31 cellular contexts compared by ENCODE assay signal in genomic region chr3:142296507-142296906, GRCh38.
"Had no signal": no experiment of that assay in that cellular context is flagged by ENCODE, and none has a peak within 500 bp of the region (broad histone marks: within the 10 kb centered on the region; RNA-seq: fewer than 3 reads in every experiment).

No MANE protein-coding gene starts in this region.

- H3K4me1 ChIP-seq: adrenal gland, colonic mucosa had no signal

- H3K27me3 ChIP-seq: adrenal gland, cardiac muscle cell, colonic mucosa had no signal

- H3K36me3 ChIP-seq: adrenal gland, cardiac muscle cell, colonic mucosa had no signal

- H3K4me3 ChIP-seq: adrenal gland, cardiac muscle cell, colonic mucosa had no signal

- H3K9me3 ChIP-seq: adrenal gland, colonic mucosa had no signal

- ATAC-seq: activated CD8-positive, alpha-beta T cell treated with anti-CD3 and anti-CD28 coated beads for 36 hours; activated naive CD4-positive, alpha-beta T cell treated with anti-CD3 and anti-CD28 coated beads, Interleukin-2, amount 50 U/mL, for 72 hours; activated T-cell treated with anti-CD3 and anti-CD28 coated beads, Interleukin-2, amount 50 U/mL, for 4 hours; activated T-cell treated with anti-CD3 and anti-CD28 coated beads, Interleukin-2, amount 50 U/mL, for 72 hours; activated T-helper 17 cell treated with anti-CD3 and anti-CD28 coated beads, Interleukin-2, amount 50 U/mL, for 72 hours had no signal

- DNase-seq: activated B cell treated with CpG ODN at 0.5 μM for 24 hours; activated CD4-positive, alpha-beta memory T cell treated with anti-CD3 and anti-CD28 coated beads for 36 hours; activated CD4-positive, alpha-beta T cell treated with anti-CD3 and anti-CD28 coated beads for 4 hours; activated CD4-positive, alpha-beta T cell treated with anti-CD3 and anti-CD28 coated beads, Interleukin-2, amount 10 ng/mL, durations not matched to agents 24 days and 14 days; activated CD4-positive, alpha-beta T cell treated with anti-CD3 and anti-CD28 coated beads, Interleukin-2, amount 50 U/mL, for 1 hour; activated CD4-positive, alpha-beta T cell treated with anti-CD3 and anti-CD28 coated beads, Interleukin-2, amount 50 U/mL, for 4 hours; activated CD4-positive, CD25-positive, alpha-beta regulatory T cell treated with anti-CD3 and anti-CD28 coated beads, Interleukin-2, amount 50 U/mL, for 72 hours; activated CD8-positive, alpha-beta memory T cell treated with anti-CD3 and anti-CD28 coated beads, Interleukin-2, amount 50 U/mL, for 4 hours; activated CD8-positive, alpha-beta T cell treated with anti-CD3 and anti-CD28 coated beads for 36 hours; activated effector memory CD4-positive, alpha-beta T cell treated with anti-CD3 and anti-CD28 coated beads, Interleukin-2, amount 50 U/mL, for 16 hours; activated gamma-delta T cell treated with Interleukin-2 at 50 U/mL for 16 hours; activated naive CD4-positive, alpha-beta T cell; activated naive CD4-positive, alpha-beta T cell treated with anti-CD3 and anti-CD28 coated beads for 36 hours; activated naive CD4-positive, alpha-beta T cell treated with anti-CD3 and anti-CD28 coated beads, Interleukin-2, amount 50 U/mL, for 16 hours; activated naive CD8-positive, alpha-beta T cell treated with anti-CD3 and anti-CD28 coated beads for 36 hours; activated T-cell treated with anti-CD3 and anti-CD28 coated beads for 4 hours; activated T-cell treated with anti-CD3 and anti-CD28 coated beads, Interleukin-2, amount 50 U/mL, for 1 hour; activated T-cell treated with anti-CD3 and anti-CD28 coated beads, Interleukin-2, amount 50 U/mL, for 4 hours; activated T-cell treated with anti-CD3 and anti-CD28 coated beads, Interleukin-2, amount 50 U/mL, for 72 hours; adrenal gland; amniotic stem cell; aorta; caudate nucleus; cerebellar nuclear complex; colonic mucosa; T-helper 2 cell; T-helper 9 cell had no signal

- H3K27ac ChIP-seq: adrenal gland, cardiac muscle cell, colonic mucosa, VCaP had no signal
